ENCODE assay signal across 27 cellular contexts in genomic region chr2:226759768-226760167, GRCh38. TPM values are rescaled to one million over a fixed set of nuclear protein-coding genes. Genes with fewer than 3 reads are reported as not detected.
A peak's percentile ranks its signal among the peaks of the same experiment; 100 is the strongest.
DNase-seq lines count a peak whose midpoint lies in the region; ATAC-seq and TF ChIP-seq lines count a peak whose summit lies in the region.
"Had no signal": no experiment of that assay in that cellular context is flagged by ENCODE, and none has a peak within 500 bp of the region (broad histone marks: within the 10 kb centered on the region; RNA-seq: fewer than 3 reads in every experiment).

No MANE protein-coding gene starts in this region.

- H3K23ac ChIP-seq in mesendoderm (ENCODE audit: low read length): no peak overlapping the region

- TF ChIP-seq CTCF in HFFc6 (IDR thresholded peaks at IDR 0.05) (no peak), liver (IDR thresholded peaks at IDR 0.05; ENCODE audit: low read depth, low read length, missing input control) (no peak)

- H3K27me3 ChIP-seq in liver (ENCODE audit: control insufficient read depth in 4 of 4, insufficient read depth in 4 of 4, low read length in 3 of 4) (no peaks in the 10 kb centered on the region), skeletal muscle satellite cell (ENCODE audit: control insufficient read depth, insufficient read depth, low read length) (no peaks in the 10 kb centered on the region), mesendoderm (ENCODE audit: insufficient read depth, low read length, poor library complexity) (no peaks in the 10 kb centered on the region)
- no peaks in the 10 kb centered on the region for H3K27me3 ChIP-seq in naive thymus-derived CD4-positive, alpha-beta T cell (ENCODE audit: control insufficient read depth in 2 of 2, insufficient read depth in 2 of 2, low read length in 2 of 2)
- H3K27me3 ChIP-seq: dorsolateral prefrontal cortex, ovary, testis had no signal

- peaks cover 40% of the 10 kb centered on the region for H3K36me3 Mint-ChIP-seq in HFFc6 (ENCODE audit: low read depth)
- H3K36me3 Mint-ChIP-seq in naive thymus-derived CD4-positive, alpha-beta T cell: peaks cover 0 to 10% (median 3%) of the 10 kb centered on the region in 5 donors
- H3K36me3 Mint-ChIP-seq: CD8-positive, alpha-beta T cell; stimulated activated memory B cell treated with anti-CD40 and anti-IgM and Interleukin-4, amounts not matched to agents 10 μg/mL and 1 μg/mL and 100 μg/mL, for 72 hours had no signal

- intact Hi-C loops in naive thymus-derived CD4-positive, alpha-beta T cell (cut with micrococcal nuclease): no loop called here

- peak overlapping the region; percentile 93 for H3K27ac ChIP-seq in epithelial cell of prostate
- H3K27ac ChIP-seq in liver (ENCODE audit: low read depth in 1 of 2, low read length in 2 of 2): peak overlapping the region; percentile 57 to 83
- no peak overlapping the region for H3K27ac ChIP-seq in naive thymus-derived CD4-positive, alpha-beta T cell (ENCODE audit: low read depth, low read length)
- no peak overlapping the region for H3K27ac ChIP-seq in mesendoderm (ENCODE audit: low read depth, low read length)
- H3K27ac ChIP-seq: dorsolateral prefrontal cortex, skin epidermis, testis had no signal

- H2BK15ac ChIP-seq in mesendoderm (replicated peaks; ENCODE audit: low read depth): no peak overlapping the region

- DNase-seq in HFFc6 (no peak), epithelial cell of prostate (ENCODE audit: low read depth, low spot score) (no peak), mesendoderm (no peak)
- DNase-seq in activated CD4-positive, alpha-beta T cell treated with anti-CD3 and anti-CD28 coated beads for 4 hours: no peak
- no peak for DNase-seq in naive thymus-derived CD4-positive, alpha-beta T cell
- DNase-seq: activated CD4-positive, alpha-beta T cell treated with anti-CD3 and anti-CD28 coated beads for 36 hours; activated naive CD4-positive, alpha-beta T cell treated with anti-CD3 and anti-CD28 coated beads, Interleukin-2, amount 10 ng/mL, durations not matched to agents 7 days and 5 days; activated T-cell treated with anti-CD3 and anti-CD28 coated beads, Interleukin-2, amount 50 U/mL, for 48 hours; CD8-positive, alpha-beta T cell; dorsolateral prefrontal cortex; Karpas-422; naive B cell; NCI-H1930; NCI-H2227 treated with DMSO at 0.1 percent for 48 hours; NCI-H748 treated with DMSO at 0.1 percent for 48 hours; OCI-M1; ovary; SHP77 treated with DMSO at 0.1 percent for 48 hours; stimulated activated CD4-positive, alpha-beta T cell treated with anti-CD3 and anti-CD28 coated beads, Interleukin-2, amount 100 ng/mL, for 24 hours; T-helper 1 cell; testis had no signal

- no peak overlapping the region for H2BK120ac ChIP-seq in mesendoderm (ENCODE audit: low read depth, low read length)

- H3K4me2 ChIP-seq in skeletal muscle satellite cell (ENCODE audit: low read length) (peak overlapping the region; percentile 60), mesendoderm (ENCODE audit: low read length) (no peak overlapping the region)

- H3K56ac ChIP-seq in mesendoderm (ENCODE audit: low read length): no peak overlapping the region

- no peak overlapping the region for H4K5ac ChIP-seq in mesendoderm (ENCODE audit: low read length)

- no peak overlapping the region for H4K8ac ChIP-seq in mesendoderm (ENCODE audit: low read depth, low read length)

- H3K4me1 ChIP-seq in liver (ENCODE audit: control insufficient read depth in 4 of 4, insufficient read depth in 4 of 4, low read length in 3 of 4): peaks cover 9 to 52% (median 32%) of the 10 kb centered on the region in 4 donors
- H3K4me1 ChIP-seq in skeletal muscle satellite cell (ENCODE audit: control insufficient read depth, insufficient read depth, low read length): peaks cover 84% of the 10 kb centered on the region
- no peaks in the 10 kb centered on the region for H3K4me1 ChIP-seq in naive thymus-derived CD4-positive, alpha-beta T cell (ENCODE audit: control insufficient read depth in 2 of 2, insufficient read depth in 2 of 2, low read length in 2 of 2)
- peaks cover 7% of the 10 kb centered on the region for H3K4me1 ChIP-seq in mesendoderm (ENCODE audit: control insufficient read depth, low read depth, low read length)

- no peak for ATAC-seq in HG03159 (IDR thresholded peaks at IDR 0.05; ENCODE audit: unreplicated experiment)
- ATAC-seq in naive thymus-derived CD4-positive, alpha-beta T cell: no peak
- ATAC-seq: activated CD4-positive, alpha-beta T cell treated with anti-CD3 and anti-CD28 coated beads for 36 hours; CD8-positive, alpha-beta T cell; stimulated activated memory B cell treated with anti-CD40 and anti-IgM and Interleukin-4, amounts not matched to agents 10 μg/mL and 1 μg/mL and 100 μg/mL, for 72 hours had no signal

- H3K36me3 ChIP-seq in liver (ENCODE audit: control insufficient read depth in 4 of 4, insufficient read depth in 3 of 4, low read depth in 1 of 4, low read length in 3 of 4) (no peaks in the 10 kb centered on the region), skeletal muscle satellite cell (ENCODE audit: insufficient read depth, low read length) (peaks cover 22% of the 10 kb centered on the region), mesendoderm (ENCODE audit: control insufficient read depth, insufficient read depth, low read length) (no peaks in the 10 kb centered on the region)
- no peaks in the 10 kb centered on the region for H3K36me3 ChIP-seq in naive thymus-derived CD4-positive, alpha-beta T cell (ENCODE audit: control insufficient read depth in 2 of 3, insufficient read depth in 3 of 3, low read length in 3 of 3)
- H3K36me3 ChIP-seq: ovary had no signal

- H3K4ac ChIP-seq in mesendoderm (ENCODE audit: low read depth, low read length): no peak overlapping the region

- no peak overlapping the region for H3K9ac ChIP-seq in liver (ENCODE audit: low read depth in 1 of 2, low read length in 2 of 2)
- H3K9ac ChIP-seq in skeletal muscle satellite cell (ENCODE audit: low read depth, low read length): peak overlapping the region; percentile 71
- no peak overlapping the region for H3K9ac ChIP-seq in mesendoderm (ENCODE audit: low read length)

- H2AK5ac ChIP-seq in mesendoderm (ENCODE audit: low read length): no peak overlapping the region

- H3K79me2 ChIP-seq in mesendoderm (ENCODE audit: control insufficient read depth, insufficient read depth, low read length): peaks cover 2% of the 10 kb centered on the region

- H3K9me3 Mint-ChIP-seq in HFFc6: peaks cover 6% of the 10 kb centered on the region
- peaks cover 0 to 6% (median 0%) of the 10 kb centered on the region in 11 donors for H3K9me3 Mint-ChIP-seq in naive thymus-derived CD4-positive, alpha-beta T cell
- H3K9me3 Mint-ChIP-seq: activated naive CD4-positive, alpha-beta T cell treated with anti-CD3 and anti-CD28 coated beads, Interleukin-2, amount 10 ng/mL, durations not matched to agents 7 days and 5 days; CD8-positive, alpha-beta T cell; central memory CD8-positive, alpha-beta T cell had no signal

- no peak for TF ChIP-seq RAD21 in liver (IDR thresholded peaks at IDR 0.05)

- no peaks in the 10 kb centered on the region for H3K27me3 Mint-ChIP-seq in HFFc6 (ENCODE audit: insufficient read depth)
- H3K27me3 Mint-ChIP-seq in naive thymus-derived CD4-positive, alpha-beta T cell: peaks cover 0 to 5% (median 0%) of the 10 kb centered on the region in 5 donors
- H3K27me3 Mint-ChIP-seq: activated CD4-positive, alpha-beta T cell treated with anti-CD3 and anti-CD28 coated beads for 36 hours; activated naive CD4-positive, alpha-beta T cell treated with anti-CD3 and anti-CD28 coated beads, Interleukin-2, amount 10 ng/mL, durations not matched to agents 7 days and 5 days; central memory CD8-positive, alpha-beta T cell; naive B cell; stimulated activated memory B cell treated with anti-CD40 and anti-IgM and Interleukin-4, amounts not matched to agents 10 μg/mL and 1 μg/mL and 100 μg/mL, for 72 hours had no signal

- peaks cover 1% of the 10 kb centered on the region for H3K79me1 ChIP-seq in mesendoderm (ENCODE audit: low read length)

- peaks cover 96% of the 10 kb centered on the region for H3K4me1 Mint-ChIP-seq in HFFc6 (ENCODE audit: low read depth)
- peaks cover 0 to 5% (median 0%) of the 10 kb centered on the region in 7 donors for H3K4me1 Mint-ChIP-seq in naive thymus-derived CD4-positive, alpha-beta T cell
- H3K4me1 Mint-ChIP-seq: activated naive CD4-positive, alpha-beta T cell treated with anti-CD3 and anti-CD28 coated beads, Interleukin-2, amount 10 ng/mL, durations not matched to agents 7 days and 5 days; central memory CD8-positive, alpha-beta T cell; stimulated activated memory B cell treated with anti-CD40 and anti-IgM and Interleukin-4, amounts not matched to agents 10 μg/mL and 1 μg/mL and 100 μg/mL, for 72 hours had no signal

- no peak overlapping the region for H3K4me3 ChIP-seq in liver (ENCODE audit: low read depth in 1 of 3, low read length in 3 of 3)
- no peak overlapping the region for H3K4me3 ChIP-seq in skeletal muscle satellite cell (ENCODE audit: low read length)
- no peak overlapping the region for H3K4me3 ChIP-seq in naive thymus-derived CD4-positive, alpha-beta T cell (ENCODE audit: low read length)
- H3K4me3 ChIP-seq in mesendoderm (ENCODE audit: low read length): no peak overlapping the region
- H3K4me3 ChIP-seq: dorsolateral prefrontal cortex, ovary, skin epidermis, testis had no signal

- no peak overlapping the region for H3K18ac ChIP-seq in mesendoderm (ENCODE audit: low read length)

- POLR2A ChIA-PET in naive thymus-derived CD4-positive, alpha-beta T cell (lab: Charles Lee): no interaction called here

- H3K9me3 ChIP-seq in liver (ENCODE audit: control insufficient read depth in 4 of 4, low read length in 3 of 4) (no peaks in the 10 kb centered on the region), skeletal muscle satellite cell (replicated peaks; ENCODE audit: low read length) (no peaks in the 10 kb centered on the region)
- H3K9me3 ChIP-seq in naive thymus-derived CD4-positive, alpha-beta T cell (ENCODE audit: control insufficient read depth in 2 of 3, low read length in 3 of 3): no peaks in the 10 kb centered on the region
- H3K9me3 ChIP-seq: ovary, testis had no signal

- WGBS in liver: 79% methylated on average over 9 of the region's 9 CpGs
- no CpG with 5 or more reads among the region's 9 CpGs for WGBS in mesendoderm (ENCODE audit: extremely low coverage, insufficient coverage, low lambda C conversion rate)

- peak overlapping the region; percentile 65 for H3K4me3 Mint-ChIP-seq in HFFc6
- no peak overlapping the region for H3K4me3 Mint-ChIP-seq in naive thymus-derived CD4-positive, alpha-beta T cell
- H3K4me3 Mint-ChIP-seq: activated CD4-positive, alpha-beta T cell treated with anti-CD3 and anti-CD28 coated beads for 36 hours; activated naive CD4-positive, alpha-beta T cell treated with anti-CD3 and anti-CD28 coated beads, Interleukin-2, amount 10 ng/mL, durations not matched to agents 7 days and 5 days; CD8-positive, alpha-beta T cell; central memory CD8-positive, alpha-beta T cell; naive B cell; stimulated activated memory B cell treated with anti-CD40 and anti-IgM and Interleukin-4, amounts not matched to agents 10 μg/mL and 1 μg/mL and 100 μg/mL, for 72 hours had no signal

- no peak overlapping the region for H2BK5ac ChIP-seq in mesendoderm (ENCODE audit: low read length)

- peak overlapping the region; percentile 75 for H3K27ac Mint-ChIP-seq in HFFc6
- H3K27ac Mint-ChIP-seq in naive thymus-derived CD4-positive, alpha-beta T cell: no peak overlapping the region
- H3K27ac Mint-ChIP-seq: activated CD4-positive, alpha-beta T cell treated with anti-CD3 and anti-CD28 coated beads for 36 hours; activated naive CD4-positive, alpha-beta T cell treated with anti-CD3 and anti-CD28 coated beads, Interleukin-2, amount 10 ng/mL, durations not matched to agents 7 days and 5 days; CD8-positive, alpha-beta T cell; naive B cell; stimulated activated memory B cell treated with anti-CD40 and anti-IgM and Interleukin-4, amounts not matched to agents 10 μg/mL and 1 μg/mL and 100 μg/mL, for 72 hours had no signal

- CTCF ChIA-PET in naive thymus-derived CD4-positive, alpha-beta T cell (lab: Charles Lee): no interaction called here

RNA-seq across cellular contexts. Expression of gene IRS1, which starts 39.9 kb away (rescaled TPM):
- 10 to 100 TPM; 37.4 to 49.9 (median 44.4) TPM for total RNA-seq in HFFc6 (2021; fragmentation: NEBNext Ultra II Directional; extraction: Animal tissue kit (Norgen Biotek cat#: 25700))
- 10 to 100 TPM in 1 of 2 donors, 1 to 10 TPM in 1; 8.3 to 11.6 TPM for total RNA-seq in liver
- polyA plus RNA-seq in liver: 1 to 10 TPM; 7.4 to 8.9 TPM
- total RNA-seq in skeletal muscle satellite cell (2012; rRNA removed): 35.8 and 38.5 TPM in 2 replicates
- 1 to 10 TPM; 1.3 to 7.1 (median 4.4) TPM for total RNA-seq in naive thymus-derived CD4-positive, alpha-beta T cell
- polyA plus RNA-seq in naive thymus-derived CD4-positive, alpha-beta T cell: under 1 TPM; 0.40 to 0.65 TPM
- 11.7 TPM for polyA plus RNA-seq in mesendoderm (2013, experiment 1 of 2)
- 11.3 TPM for polyA plus RNA-seq in mesendoderm (2013, experiment 2 of 2)

Comparison
In these comparisons a context has a peak if more than half of its experiments do, and no peak if none do; other contexts are left out.
1. H3K27ac ChIP-seq: peak in epithelial cell of prostate (single experiment) and liver (2 of 2); none in naive thymus-derived CD4-positive, alpha-beta T cell (single experiment) and mesendoderm (single experiment).